Comparison of ENCODE assay signal across 13 cellular contexts in genomic region chrX:23821847-23822246, GRCh38.
"Had no signal": no experiment of that assay in that cellular context is flagged by ENCODE, and none has a peak within 500 bp of the region (broad histone marks: within the 10 kb centered on the region; RNA-seq: fewer than 3 reads in every experiment).

No MANE protein-coding gene starts in this region.

- H3K27me3 ChIP-seq: esophagus muscularis mucosa, neutrophil had no signal

- H3K36me3 Mint-ChIP-seq: immature natural killer cell had no signal

- DNase-seq: activated CD4-positive, alpha-beta T cell treated with anti-CD3 and anti-CD28 coated beads, Interleukin-2, amount 50 U/mL, for 4 hours; activated CD4-positive, CD25-positive, alpha-beta regulatory T cell treated with anti-CD3 and anti-CD28 coated beads, Interleukin-2, amount 50 U/mL, for 72 hours; activated naive CD4-positive, alpha-beta T cell treated with anti-CD3 and anti-CD28 coated beads, Interleukin-2, amount 50 U/mL, for 16 hours; activated T-cell treated with anti-CD3 and anti-CD28 coated beads, Interleukin-2, amount 50 U/mL, for 1 hour; dorsolateral prefrontal cortex; glutamatergic neuron; immature natural killer cell; spleen; stimulated activated CD4-positive, alpha-beta T cell treated with anti-CD3 and anti-CD28 coated beads, Interleukin-1b, Interleukin-23, amount 100 ng/mL, for 48 hours; stimulated activated naive CD4-positive, alpha-beta T cell; T-helper 2 cell had no signal

- H3K4me1 ChIP-seq: esophagus muscularis mucosa had no signal

- H3K4me3 Mint-ChIP-seq: immature natural killer cell had no signal

- H3K27ac Mint-ChIP-seq: immature natural killer cell had no signal

- H3K27ac ChIP-seq: esophagus muscularis mucosa, neutrophil, spleen had no signal

- H3K4me3 ChIP-seq: esophagus muscularis mucosa, spleen had no signal

- H3K9me3 Mint-ChIP-seq: immature natural killer cell had no signal

- H3K9me3 ChIP-seq: esophagus muscularis mucosa, neutrophil, spleen had no signal

- H3K36me3 ChIP-seq: esophagus muscularis mucosa, neutrophil, spleen had no signal
